17 cellular contexts compared by ENCODE assay signal in the genomic region with DNA sequence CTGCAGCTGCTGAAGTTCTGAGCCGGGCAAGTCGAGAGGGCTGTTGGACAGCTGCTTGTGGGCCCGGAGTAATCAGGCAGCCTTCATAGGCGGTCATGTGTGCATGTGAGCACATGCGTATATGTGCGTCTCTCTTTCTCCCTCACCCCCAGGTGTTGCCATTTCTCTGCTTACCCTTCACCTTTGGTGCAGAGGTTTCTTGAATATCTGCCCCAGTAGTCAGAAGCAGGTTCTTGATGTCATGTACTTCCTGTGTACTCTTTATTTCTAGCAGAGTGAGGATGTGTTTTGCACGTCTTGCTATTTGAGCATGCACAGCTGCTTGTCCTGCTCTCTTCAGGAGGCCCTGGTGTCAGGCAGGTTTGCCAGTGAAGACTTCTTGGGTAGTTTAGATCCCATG. TPM values are rescaled to one million over a fixed set of nuclear protein-coding genes. Genes with fewer than 3 reads are reported as not detected.
DNase-seq lines count a peak whose midpoint lies in the region; ATAC-seq and TF ChIP-seq lines count a peak whose summit lies in the region.
"Had no signal": no experiment of that assay in that cellular context is flagged by ENCODE, and none has a peak within 500 bp of the region (broad histone marks: within the 10 kb centered on the region; RNA-seq: fewer than 3 reads in every experiment).

No MANE protein-coding gene starts in this region.

- no peak for DNase-seq in activated CD4-positive, CD25-positive, alpha-beta regulatory T cell treated with anti-CD3 and anti-CD28 coated beads, Interleukin-2, amount 50 U/mL, for 72 hours
- DNase-seq in activated naive CD8-positive, alpha-beta T cell treated with anti-CD3 and anti-CD28 coated beads, Interleukin-2, amount 10 ng/mL, durations not matched to agents 7 days and 5 days, result no peak
- no peak for DNase-seq in neural crest cell (ENCODE audit: low read depth, low spot score)
- no peak for DNase-seq in AML-193 (lab: John Stamatoyannopoulos, UW)
- DNase-seq in SHP77 treated with DMSO at 0.1 percent for 48 hours (lab: John Stamatoyannopoulos, UW), result no peak
- DNase-seq: anterior cingulate cortex, H7, KBM-7, NCI-H146, NCI-H524, sigmoid colon had no signal

- POLR2A ChIA-PET in activated naive CD8-positive, alpha-beta T cell treated with anti-CD3 and anti-CD28 coated beads, Interleukin-2, amount 10 ng/mL, durations not matched to agents 7 days and 5 days (lab: Charles Lee), result interaction anchor here (0.9 to 2.6 kb wide), 5 partner anchors 10 to 81 kb away, joined by 3 to 28 read pairs (median 6); no protein-coding TSS in a partner anchor

- no peaks in the 10 kb centered on the region for H3K9me3 Mint-ChIP-seq in activated naive CD8-positive, alpha-beta T cell treated with anti-CD3 and anti-CD28 coated beads, Interleukin-2, amount 10 ng/mL, durations not matched to agents 7 days and 5 days
- no peaks in the 10 kb centered on the region for H3K9me3 Mint-ChIP-seq in neural crest cell

- no peak overlapping the region for H2AFZ ChIP-seq in OCI-LY1 (ENCODE audit: low read length)
- H2AFZ ChIP-seq: hepatocyte had no signal

- H3K79me2 ChIP-seq in OCI-LY1 (ENCODE audit: insufficient read depth, low read length), result no peaks in the 10 kb centered on the region

- peak overlapping the region; percentile 21; the same call in 1 of the 2 replicates for H3K4me2 ChIP-seq in OCI-LY1 (ENCODE audit: low read length)
- H3K4me2 ChIP-seq: hepatocyte had no signal

- H4K20me1 ChIP-seq in OCI-LY1 (ENCODE audit: insufficient read depth, low read length), result no peaks in the 10 kb centered on the region

- H3F3A ChIP-seq in OCI-LY1 (ENCODE audit: insufficient read depth, low read length), result no peaks in the 10 kb centered on the region

- no peaks in the 10 kb centered on the region for H3K27me3 ChIP-seq in OCI-LY1 (ENCODE audit: insufficient read depth, low read length)
- H3K27me3 ChIP-seq: hepatocyte, sigmoid colon had no signal

- peak overlapping the region; percentile 77 for H3K27ac Mint-ChIP-seq in activated naive CD8-positive, alpha-beta T cell treated with anti-CD3 and anti-CD28 coated beads, Interleukin-2, amount 10 ng/mL, durations not matched to agents 7 days and 5 days
- H3K27ac Mint-ChIP-seq in neural crest cell (ENCODE audit: unreplicated experiment), result peak overlapping the region; percentile 90

- no peaks in the 10 kb centered on the region for H3K9me2 ChIP-seq in OCI-LY1 (ENCODE audit: low read depth, low read length)

- H3K4me3 ChIP-seq in OCI-LY1 (ENCODE audit: low read depth, low read length, poor library complexity, severe bottlenecking), result no peak overlapping the region
- H3K4me3 ChIP-seq: coronary artery, hepatocyte, sigmoid colon had no signal

- H3K27ac ChIP-seq in OCI-LY1 (ENCODE audit: low read depth, low read length, poor library complexity, severe bottlenecking), result peak overlapping the region; percentile 90
- H3K27ac ChIP-seq: 22Rv1, coronary artery, hepatocyte, sigmoid colon had no signal

- TF ChIP-seq CTCF in OCI-LY1 (IDR thresholded peaks at IDR 0.05; ENCODE audit: low read length) (no peak), neural crest cell (conservative IDR thresholded peaks at IDR 0.05) (no peak)

- peaks cover 29% of the 10 kb centered on the region for H3K36me3 Mint-ChIP-seq in activated naive CD8-positive, alpha-beta T cell treated with anti-CD3 and anti-CD28 coated beads, Interleukin-2, amount 10 ng/mL, durations not matched to agents 7 days and 5 days
- H3K36me3 Mint-ChIP-seq in neural crest cell (ENCODE audit: low read depth), result peaks cover 7% of the 10 kb centered on the region

- peaks cover 55% of the 10 kb centered on the region for H3K4me1 ChIP-seq in OCI-LY1 (ENCODE audit: insufficient read depth, low read length, severe bottlenecking)

- no peaks in the 10 kb centered on the region for H3K27me3 Mint-ChIP-seq in activated naive CD8-positive, alpha-beta T cell treated with anti-CD3 and anti-CD28 coated beads, Interleukin-2, amount 10 ng/mL, durations not matched to agents 7 days and 5 days
- no peaks in the 10 kb centered on the region for H3K27me3 Mint-ChIP-seq in neural crest cell (ENCODE audit: low read depth)

- H3K9ac ChIP-seq in OCI-LY1 (ENCODE audit: low read length), result peak overlapping the region; percentile 27; the same call in 1 of the 2 replicates

- H3K4me3 Mint-ChIP-seq in activated naive CD8-positive, alpha-beta T cell treated with anti-CD3 and anti-CD28 coated beads, Interleukin-2, amount 10 ng/mL, durations not matched to agents 7 days and 5 days, result peak overlapping the region; percentile 50
- H3K4me3 Mint-ChIP-seq in neural crest cell, result no peak overlapping the region

- H3K36me3 ChIP-seq in OCI-LY1 (ENCODE audit: insufficient read depth, low read length), result peaks cover 31% of the 10 kb centered on the region; the same call in 1 of the 2 replicates

- peak; percentile 76 to 77 for ATAC-seq in activated CD4-positive, CD25-positive, alpha-beta regulatory T cell treated with anti-CD3 and anti-CD28 coated beads, Interleukin-2, amount 50 U/mL, for 24 hours
- ATAC-seq in activated naive CD8-positive, alpha-beta T cell treated with anti-CD3 and anti-CD28 coated beads, Interleukin-2, amount 10 ng/mL, durations not matched to agents 7 days and 5 days (ENCODE audit: low read depth), result peak; percentile 95
- no peak for ATAC-seq in GM18519 (IDR thresholded peaks at IDR 0.05; ENCODE audit: low FRiP score, unreplicated experiment)

- no peaks in the 10 kb centered on the region for H3K9me3 ChIP-seq in OCI-LY1 (ENCODE audit: low read length)
- H3K9me3 ChIP-seq: sigmoid colon had no signal

- H3K4me1 Mint-ChIP-seq in activated naive CD8-positive, alpha-beta T cell treated with anti-CD3 and anti-CD28 coated beads, Interleukin-2, amount 10 ng/mL, durations not matched to agents 7 days and 5 days, result peaks cover 33% of the 10 kb centered on the region
- H3K4me1 Mint-ChIP-seq in neural crest cell, result no peaks in the 10 kb centered on the region

RNA-seq across cellular contexts. Expression of gene MAPK13, which starts 21.2 kb away (rescaled TPM):
- total RNA-seq in activated naive CD8-positive, alpha-beta T cell treated with anti-CD3 and anti-CD28 coated beads, Interleukin-2, amount 10 ng/mL, durations not matched to agents 7 days and 5 days, result 10 to 100 TPM; 40.5 to 41.6 TPM
- total RNA-seq in neural crest cell, result 2.0 TPM in 2 replicates

Comparison
In these comparisons a context has a peak if more than half of its experiments do, and no peak if none do; other contexts are left out.
1. RNA of gene MAPK13, which starts 21.2 kb away (total RNA-seq): 40.5 to 41.6 TPM in activated naive CD8-positive, alpha-beta T cell treated with anti-CD3 and anti-CD28 coated beads, Interleukin-2, amount 10 ng/mL, durations not matched to agents 7 days and 5 days; 2.0 TPM in neural crest cell; every median in the first group is over 10 times any median in the second.